Comparison of ENCODE assay signal across 1 cellular context in the genomic region with DNA sequence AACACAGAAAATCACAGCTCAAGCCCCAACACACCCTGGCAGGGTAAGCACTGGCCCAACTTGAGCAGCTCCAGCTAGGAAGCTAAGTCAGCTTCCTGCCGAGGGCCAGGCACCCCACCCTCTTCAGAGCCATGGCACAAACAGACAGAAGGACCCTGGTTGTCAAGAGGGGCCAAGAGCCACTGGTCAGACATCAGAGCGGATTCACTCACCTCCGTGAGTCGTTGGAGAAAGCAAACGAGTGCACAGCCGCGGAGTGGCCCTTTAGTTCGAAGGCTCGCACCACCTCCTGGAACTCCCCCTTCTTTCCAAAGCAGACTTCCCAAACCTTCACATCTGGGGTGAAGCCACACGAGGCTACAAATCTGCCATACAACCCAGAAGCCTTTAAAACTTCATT.
A peak's percentile ranks its signal among the peaks of the same experiment; 100 is the strongest.
TF ChIP-seq lines count a peak whose summit lies in the region.

No MANE protein-coding gene starts in this region.

TF ChIP-seq in HepG2, 621 proteins besides CTCF, POLR2A, EP300 and RAD21:
- TF ChIP-seq, protein P1, sequence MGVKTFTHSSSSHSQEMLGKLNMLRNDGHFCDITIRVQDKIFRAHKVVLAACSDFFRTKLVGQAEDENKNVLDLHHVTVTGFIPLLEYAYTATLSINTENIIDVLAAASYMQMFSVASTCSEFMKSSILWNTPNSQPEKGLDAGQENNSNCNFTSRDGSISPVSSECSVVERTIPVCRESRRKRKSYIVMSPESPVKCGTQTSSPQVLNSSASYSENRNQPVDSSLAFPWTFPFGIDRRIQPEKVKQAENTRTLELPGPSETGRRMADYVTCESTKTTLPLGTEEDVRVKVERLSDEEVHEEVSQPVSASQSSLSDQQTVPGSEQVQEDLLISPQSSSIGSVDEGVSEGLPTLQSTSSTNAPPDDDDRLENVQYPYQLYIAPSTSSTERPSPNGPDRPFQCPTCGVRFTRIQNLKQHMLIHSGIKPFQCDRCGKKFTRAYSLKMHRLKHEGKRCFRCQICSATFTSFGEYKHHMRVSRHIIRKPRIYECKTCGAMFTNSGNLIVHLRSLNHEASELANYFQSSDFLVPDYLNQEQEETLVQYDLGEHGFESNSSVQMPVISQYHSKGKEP (CRISPR knock-in tag; IDR thresholded peaks at IDR 0.05) = no peak
- TF ChIP-seq NPAS2 (CRISPR knock-in tag; IDR thresholded peaks at IDR 0.05; ENCODE audit: borderline replicate concordance) (no peak), AGO2 (optimal IDR thresholded peaks at IDR 0.05; ENCODE audit: low read depth, low read length) (peak; percentile 12), KAT2B (IDR thresholded peaks at IDR 0.05; ENCODE audit: borderline replicate concordance, low read depth, low read length) (no peak)
- TF ChIP-seq, protein P2, sequence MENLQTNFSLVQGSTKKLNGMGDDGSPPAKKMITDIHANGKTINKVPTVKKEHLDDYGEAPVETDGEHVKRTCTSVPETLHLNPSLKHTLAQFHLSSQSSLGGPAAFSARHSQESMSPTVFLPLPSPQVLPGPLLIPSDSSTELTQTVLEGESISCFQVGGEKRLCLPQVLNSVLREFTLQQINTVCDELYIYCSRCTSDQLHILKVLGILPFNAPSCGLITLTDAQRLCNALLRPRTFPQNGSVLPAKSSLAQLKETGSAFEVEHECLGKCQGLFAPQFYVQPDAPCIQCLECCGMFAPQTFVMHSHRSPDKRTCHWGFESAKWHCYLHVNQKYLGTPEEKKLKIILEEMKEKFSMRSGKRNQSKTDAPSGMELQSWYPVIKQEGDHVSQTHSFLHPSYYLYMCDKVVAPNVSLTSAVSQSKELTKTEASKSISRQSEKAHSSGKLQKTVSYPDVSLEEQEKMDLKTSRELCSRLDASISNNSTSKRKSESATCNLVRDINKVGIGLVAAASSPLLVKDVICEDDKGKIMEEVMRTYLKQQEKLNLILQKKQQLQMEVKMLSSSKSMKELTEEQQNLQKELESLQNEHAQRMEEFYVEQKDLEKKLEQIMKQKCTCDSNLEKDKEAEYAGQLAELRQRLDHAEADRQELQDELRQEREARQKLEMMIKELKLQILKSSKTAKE (CRISPR knock-in tag; IDR thresholded peaks at IDR 0.05; ENCODE audit: borderline replicate concordance) = no peak
- TF ChIP-seq, protein P3, sequence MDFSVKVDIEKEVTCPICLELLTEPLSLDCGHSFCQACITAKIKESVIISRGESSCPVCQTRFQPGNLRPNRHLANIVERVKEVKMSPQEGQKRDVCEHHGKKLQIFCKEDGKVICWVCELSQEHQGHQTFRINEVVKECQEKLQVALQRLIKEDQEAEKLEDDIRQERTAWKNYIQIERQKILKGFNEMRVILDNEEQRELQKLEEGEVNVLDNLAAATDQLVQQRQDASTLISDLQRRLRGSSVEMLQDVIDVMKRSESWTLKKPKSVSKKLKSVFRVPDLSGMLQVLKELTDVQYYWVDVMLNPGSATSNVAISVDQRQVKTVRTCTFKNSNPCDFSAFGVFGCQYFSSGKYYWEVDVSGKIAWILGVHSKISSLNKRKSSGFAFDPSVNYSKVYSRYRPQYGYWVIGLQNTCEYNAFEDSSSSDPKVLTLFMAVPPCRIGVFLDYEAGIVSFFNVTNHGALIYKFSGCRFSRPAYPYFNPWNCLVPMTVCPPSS (IDR thresholded peaks at IDR 0.05) = no peak
